Comparison of ENCODE assay signal across 9 cellular contexts in the genomic region with DNA sequence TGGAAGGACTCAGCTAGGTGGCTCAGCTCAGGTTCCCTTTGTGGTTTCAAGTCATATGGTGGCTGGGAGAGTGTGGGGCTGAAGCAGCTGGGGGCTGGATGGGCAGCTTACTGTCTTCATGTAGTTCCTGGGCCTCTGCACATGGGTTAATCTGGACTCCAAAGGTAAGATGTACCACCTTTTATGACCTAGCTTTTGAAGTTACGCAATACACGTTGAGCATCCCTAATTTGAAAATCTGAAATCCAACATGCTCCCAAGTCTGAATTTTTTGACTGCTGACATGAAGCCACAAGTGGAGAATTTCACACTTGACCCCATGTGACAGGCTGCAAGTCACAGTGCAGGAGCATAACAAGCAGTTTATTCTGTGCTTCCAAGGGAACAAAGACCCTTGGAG.
"Had no signal": no experiment of that assay in that cellular context is flagged by ENCODE, and none has a peak within 500 bp of the region (broad histone marks: within the 10 kb centered on the region; RNA-seq: fewer than 3 reads in every experiment).

No MANE protein-coding gene starts in this region.

- H3K4me3 ChIP-seq: GM23248 had no signal

- H3K27ac ChIP-seq: GM23248, HL-60, KMS-11 had no signal

- FAIRE-seq: H54 had no signal

- H3K4me2 ChIP-seq: KMS-11 had no signal

- H2AFZ ChIP-seq: GM23248 had no signal

- H3K9ac ChIP-seq: GM23248, KMS-11 had no signal

- DNase-seq: GM23248, GOT3, H9, HCEC 1CT, Karpas-422, KBM-7 had no signal
